9 cellular contexts compared by ENCODE assay signal in the genomic region with DNA sequence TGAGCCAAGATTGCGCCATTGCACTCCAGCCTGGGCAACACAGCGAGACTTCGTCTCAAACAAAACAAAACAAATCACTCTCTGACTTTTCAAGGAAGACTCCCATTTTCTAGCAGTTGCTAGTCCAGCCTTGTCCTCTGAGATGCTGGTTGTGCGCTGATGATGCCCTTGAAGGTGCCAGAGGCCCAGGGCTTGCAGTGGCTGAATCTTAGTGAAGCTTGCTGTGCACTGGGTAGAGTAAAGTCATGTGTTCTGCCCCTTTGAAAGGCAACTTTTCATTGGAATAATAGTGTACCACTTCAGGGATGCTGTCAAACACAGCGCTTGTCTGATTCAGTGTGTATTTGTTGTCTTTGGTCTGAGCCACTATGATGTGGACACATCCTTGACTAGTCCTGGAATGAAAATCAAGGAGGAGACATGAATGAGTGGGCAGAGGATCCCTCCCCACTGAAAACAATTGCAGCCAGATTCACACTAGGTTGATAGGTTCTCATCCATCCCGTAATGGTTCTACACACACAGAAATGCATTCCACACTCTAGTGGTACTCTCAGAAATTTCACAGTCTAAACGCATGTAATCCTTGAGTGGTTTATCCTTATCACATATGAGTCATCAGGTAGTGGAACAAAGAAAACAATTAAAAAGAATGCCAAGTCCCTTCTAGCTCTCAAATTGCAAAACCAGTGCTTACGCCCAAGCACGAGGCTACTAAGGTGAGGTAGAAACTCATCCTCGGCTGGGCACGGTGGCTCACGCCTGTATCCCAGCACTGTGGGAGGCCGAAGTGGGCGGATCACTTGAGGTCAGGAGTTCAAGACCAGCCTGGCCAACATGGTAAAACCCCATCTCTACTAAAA. TPM values are rescaled to one million over a fixed set of nuclear protein-coding genes. Genes with fewer than 3 reads are reported as not detected.
A peak's percentile ranks its signal among the peaks of the same experiment; 100 is the strongest.
DNase-seq lines count a peak whose midpoint lies in the region; ATAC-seq, FAIRE-seq and TF ChIP-seq lines count a peak whose summit lies in the region.
"Had no signal": no experiment of that assay in that cellular context is flagged by ENCODE, and none has a peak within 500 bp of the region (broad histone marks: within the 10 kb centered on the region; RNA-seq: fewer than 3 reads in every experiment).

No MANE protein-coding gene starts in this region.

- dilution Hi-C loops in keratinocyte (cut with MboI; ENCODE audit: extremely low pct_ligation_motif_present, low sequenced_read_pairs): no loop called here

- WGBS in body of pancreas, 2 donors: 56 to 64% methylated on average over 13 to 14 of the region's 14 CpGs

- H3K27ac ChIP-seq in body of pancreas: peak overlapping the region in 2 of 4 donors; percentile 26 to 39
- no peak overlapping the region for H3K27ac ChIP-seq in keratinocyte (ENCODE audit: control insufficient read depth, insufficient read depth, low read length)
- peak overlapping the region; percentile 56 to 58 for H3K27ac ChIP-seq in uterus

- peaks cover 3% of the 10 kb centered on the region for H4K20me1 ChIP-seq in keratinocyte (ENCODE audit: control insufficient read depth, extremely low read depth, insufficient read depth, low read length)

- DNase-seq in NCI-H2107 treated with DMSO at 0.1 percent for 48 hours (lab: John Stamatoyannopoulos, UW; ENCODE audit: unreplicated experiment) (peak; percentile 36), NCI-H2107 (lab: John Stamatoyannopoulos, UW) (no peak), body of pancreas (peak in 1 of 4 donors; percentile 52), keratinocyte (ENCODE audit: low read depth, low spot score) (peak; percentile 58), uterus (no peak), NCI-H128 (lab: John Stamatoyannopoulos, UW; ENCODE audit: unreplicated experiment) (no peak)

- no peak overlapping the region for H3K9ac ChIP-seq in keratinocyte (ENCODE audit: control insufficient read depth, extremely low read depth, insufficient read depth, low read length)

- H3K4me2 ChIP-seq in keratinocyte (ENCODE audit: control insufficient read depth, extremely low read depth, insufficient read depth, low read depth, low read length): no peak overlapping the region

- no peaks in the 10 kb centered on the region for H3K9me3 ChIP-seq in body of pancreas
- no peaks in the 10 kb centered on the region for H3K9me3 ChIP-seq in keratinocyte (ENCODE audit: control insufficient read depth, low read depth, low read length)
- no peaks in the 10 kb centered on the region for H3K9me3 ChIP-seq in uterus

- H3K36me3 ChIP-seq in body of pancreas (replicated peaks in 1 of 2; ENCODE audit: insufficient read depth in 1 of 2, low read depth in 2 of 2): no peaks in the 10 kb centered on the region
- no peaks in the 10 kb centered on the region for H3K36me3 ChIP-seq in keratinocyte (ENCODE audit: control insufficient read depth in 2 of 2, extremely low read depth in 1 of 2, insufficient read depth in 2 of 2, low read length in 2 of 2)
- no peaks in the 10 kb centered on the region for H3K36me3 ChIP-seq in uterus

- TF ChIP-seq CTCF in body of pancreas (IDR thresholded peaks at IDR 0.05): no peak
- no peak for TF ChIP-seq CTCF in keratinocyte (optimal IDR thresholded peaks at IDR 0.05 in 1 of 3, IDR thresholded peaks at IDR 0.05 in 1 of 3, conservative IDR thresholded peaks at IDR 0.05 in 1 of 3; ENCODE audit: extremely low read depth in 1 of 3, insufficient read depth in 2 of 3, low read length in 3 of 3)
- no peak for TF ChIP-seq CTCF in uterus (IDR thresholded peaks at IDR 0.05)

- intact Hi-C loops in body of pancreas (cut with DNase I) (no loop called here), uterus (cut with DNase I; ENCODE audit: low total_unique reads) (loop anchor here (5.0 kb wide), 1 partner anchor 58 kb away; no protein-coding TSS in a partner anchor)

- peak; percentile 44 for FAIRE-seq in keratinocyte (lab: Jason Lieb, UNC)

- peaks cover 3% of the 10 kb centered on the region for H3K4me1 ChIP-seq in body of pancreas
- H3K4me1 ChIP-seq in keratinocyte (ENCODE audit: control insufficient read depth, extremely low read depth, insufficient read depth, low read length): peaks cover 6% of the 10 kb centered on the region
- no peaks in the 10 kb centered on the region for H3K4me1 ChIP-seq in uterus

- no peaks in the 10 kb centered on the region for H3K27me3 ChIP-seq in body of pancreas
- peaks cover 13% of the 10 kb centered on the region for H3K27me3 ChIP-seq in keratinocyte (ENCODE audit: control insufficient read depth, extremely low read depth, insufficient read depth, low read length)
- no peaks in the 10 kb centered on the region for H3K27me3 ChIP-seq in uterus

- no peaks in the 10 kb centered on the region for H3K79me2 ChIP-seq in keratinocyte (ENCODE audit: control insufficient read depth, insufficient read depth, low read length)

- H2AFZ ChIP-seq in keratinocyte (ENCODE audit: control insufficient read depth, low read length): no peak overlapping the region

- H3K4me3 ChIP-seq in body of pancreas: no peak overlapping the region
- H3K4me3 ChIP-seq in keratinocyte (ENCODE audit: control insufficient read depth in 2 of 3, extremely low read depth in 1 of 3, insufficient read depth in 2 of 3, low read depth in 1 of 3, low read length in 3 of 3): no peak overlapping the region
- no peak overlapping the region for H3K4me3 ChIP-seq in uterus

- TF ChIP-seq POLR2A in body of pancreas (IDR thresholded peaks at IDR 0.05): no peak
- no peak for TF ChIP-seq POLR2A in uterus (IDR thresholded peaks at IDR 0.05)

- ATAC-seq in body of pancreas (peak; percentile 56), HG03571 (IDR thresholded peaks at IDR 0.05; ENCODE audit: unreplicated experiment) (no peak), GM18511 (IDR thresholded peaks at IDR 0.05; ENCODE audit: unreplicated experiment) (no peak)

- H3K9me1 ChIP-seq in keratinocyte (ENCODE audit: control insufficient read depth, extremely low read depth, insufficient read depth, low read length): no peaks in the 10 kb centered on the region

RNA-seq across cellular contexts. Expression of a gene that starts 17.8 kb away (rescaled TPM):
- total RNA-seq in body of pancreas (1 to 10 TPM in 1 of 2 donors, under 1 TPM in 1; 0.52 to 2.6 TPM), uterus (10 to 100 TPM in 2 of 4 donors, 1 to 10 TPM in 2; 1.3 to 19.7 (median 6.9) TPM)
- polyA plus RNA-seq in keratinocyte: not detected in 3 replicates
- polyA plus RNA-seq in keratinocyte (2011; ENCODE audit: low read depth): not detected
- polyA plus RNA-seq in keratinocyte (2011; cell fraction: cytosol; rRNA removed): not detected in 2 replicates
- not detected in 2 replicates for polyA plus RNA-seq in keratinocyte (2011; cell fraction: nucleus; rRNA removed)
- polyA plus RNA-seq in keratinocyte (2012; ENCODE audit: low replicate concordance): not detected in 2 replicates
- polyA minus RNA-seq in keratinocyte: not detected in 3 replicates
- not detected for polyA minus RNA-seq in keratinocyte (2011; cell fraction: cytosol; rRNA and poly(A)+ RNA removed)
- polyA minus RNA-seq in keratinocyte (2011; cell fraction: nucleus; rRNA and poly(A)+ RNA removed): not detected in 2 replicates
- total RNA-seq: activated CD8-positive, alpha-beta memory T cell treated with anti-CD3 and anti-CD28 coated beads for 36 hours had no signal

RNA-seq across cellular contexts. Expression of a gene that starts 18.0 kb away (rescaled TPM):
- total RNA-seq in body of pancreas (1 to 10 TPM; 2.6 to 4.2 TPM), uterus (10 to 100 TPM; 14.6 to 44.5 (median 27.2) TPM)
- polyA plus RNA-seq in keratinocyte: 0.01 to 0.02 TPM (median 0.01 TPM) in 3 replicates
- not detected for polyA plus RNA-seq in keratinocyte (2011; ENCODE audit: low read depth)
- polyA plus RNA-seq in keratinocyte (2011; cell fraction: cytosol; rRNA removed): 0.01 TPM in 1 of 2 replicates, not detected in the other
- 0.03 TPM in 1 of 2 replicates, not detected in the other for polyA plus RNA-seq in keratinocyte (2011; cell fraction: nucleus; rRNA removed)
- polyA plus RNA-seq in keratinocyte (2012; ENCODE audit: low replicate concordance): 0.25 TPM in 1 of 2 replicates, not detected in the other
- polyA minus RNA-seq in keratinocyte: not detected in 3 replicates
- not detected for polyA minus RNA-seq in keratinocyte (2011; cell fraction: cytosol; rRNA and poly(A)+ RNA removed)
- 0.11 TPM in 1 of 2 replicates, not detected in the other for polyA minus RNA-seq in keratinocyte (2011; cell fraction: nucleus; rRNA and poly(A)+ RNA removed)
- total RNA-seq: activated CD8-positive, alpha-beta memory T cell treated with anti-CD3 and anti-CD28 coated beads for 36 hours had no signal

Comparison
In these comparisons a context has a peak if more than half of its experiments do, and no peak if none do; other contexts are left out.
1. DNase-seq: peak in NCI-H2107 treated with DMSO at 0.1 percent for 48 hours (single experiment) and keratinocyte (single experiment); none in NCI-H2107 (single experiment), uterus (0 of 2) and NCI-H128 (single experiment).